1 cellular context compared by ENCODE assay signal in the genomic region with DNA sequence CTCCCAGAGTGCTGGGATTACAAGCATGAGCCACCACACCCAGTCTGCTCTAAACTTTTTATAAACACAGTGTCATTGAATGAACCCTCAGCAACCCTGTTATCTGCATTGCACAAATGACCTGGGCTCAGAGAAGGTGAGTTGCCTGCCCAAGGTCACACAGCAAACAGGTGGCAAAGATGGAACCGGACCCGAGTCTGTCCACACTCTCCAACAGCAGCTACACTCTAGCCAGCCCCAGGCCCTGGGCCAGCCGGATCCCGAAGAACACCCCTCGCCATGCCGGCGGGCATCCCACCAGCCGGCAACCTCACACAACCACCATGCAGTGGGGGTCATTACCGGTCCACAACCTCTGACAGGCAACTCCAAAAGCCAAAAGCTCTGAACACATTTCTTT.
TF ChIP-seq lines count a peak whose summit lies in the region.

No MANE protein-coding gene starts in this region.

TF ChIP-seq in K562, 482 proteins besides CTCF, POLR2A, EP300 and RAD21 (continued from another document):
- TF ChIP-seq, protein P1, sequence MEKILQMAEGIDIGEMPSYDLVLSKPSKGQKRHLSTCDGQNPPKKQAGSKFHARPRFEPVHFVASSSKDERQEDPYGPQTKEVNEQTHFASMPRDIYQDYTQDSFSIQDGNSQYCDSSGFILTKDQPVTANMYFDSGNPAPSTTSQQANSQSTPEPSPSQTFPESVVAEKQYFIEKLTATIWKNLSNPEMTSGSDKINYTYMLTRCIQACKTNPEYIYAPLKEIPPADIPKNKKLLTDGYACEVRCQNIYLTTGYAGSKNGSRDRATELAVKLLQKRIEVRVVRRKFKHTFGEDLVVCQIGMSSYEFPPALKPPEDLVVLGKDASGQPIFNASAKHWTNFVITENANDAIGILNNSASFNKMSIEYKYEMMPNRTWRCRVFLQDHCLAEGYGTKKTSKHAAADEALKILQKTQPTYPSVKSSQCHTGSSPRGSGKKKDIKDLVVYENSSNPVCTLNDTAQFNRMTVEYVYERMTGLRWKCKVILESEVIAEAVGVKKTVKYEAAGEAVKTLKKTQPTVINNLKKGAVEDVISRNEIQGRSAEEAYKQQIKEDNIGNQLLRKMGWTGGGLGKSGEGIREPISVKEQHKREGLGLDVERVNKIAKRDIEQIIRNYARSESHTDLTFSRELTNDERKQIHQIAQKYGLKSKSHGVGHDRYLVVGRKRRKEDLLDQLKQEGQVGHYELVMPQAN (IDR thresholded peaks at IDR 0.05; ENCODE audit: borderline replicate concordance): no peak
- TF ChIP-seq POLR3G (IDR thresholded peaks at IDR 0.05; ENCODE audit: extremely low read depth, insufficient read length, insufficient replicate concordance) (no peak), RFX1 (IDR thresholded peaks at IDR 0.05) (no peak)
- TF ChIP-seq, protein P2, sequence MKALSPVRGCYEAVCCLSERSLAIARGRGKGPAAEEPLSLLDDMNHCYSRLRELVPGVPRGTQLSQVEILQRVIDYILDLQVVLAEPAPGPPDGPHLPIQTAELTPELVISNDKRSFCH (CRISPR knock-in tag; IDR thresholded peaks at IDR 0.05): no peak
- TF ChIP-seq, protein P2 (tag; IDR thresholded peaks at IDR 0.05): no peak
